Comparison of ENCODE assay signal across 23 cellular contexts in genomic region chr10:77084431-77085144, GRCh38.
DNase-seq lines count a peak whose midpoint lies in the region; ATAC-seq and TF ChIP-seq lines count a peak whose summit lies in the region.
"Had no signal": no experiment of that assay in that cellular context is flagged by ENCODE, and none has a peak within 500 bp of the region (broad histone marks: within the 10 kb centered on the region; RNA-seq: fewer than 3 reads in every experiment).

No MANE protein-coding gene starts in this region.

- H3K4me3 ChIP-seq in fibroblast of villous mesenchyme (ENCODE audit: low read depth, low read length) (no peak overlapping the region), transverse colon (no peak overlapping the region)
- H3K4me3 ChIP-seq: SK-N-MC had no signal

- WGBS in transverse colon (ENCODE audit: low coverage in 1 of 2), 2 donors: 63 to 73% methylated on average over 1 to 12 of the region's 12 CpGs

- peak overlapping the region; percentile 23 for H3K27ac ChIP-seq in cingulate gyrus (ENCODE audit: low read depth, low read length)
- peak overlapping the region in 3 of 4 donors; percentile 12 to 72 (median 72) for H3K27ac ChIP-seq in transverse colon
- H3K27ac ChIP-seq: brain microvascular endothelial cell, C4-2B, KMS-11, SK-N-MC had no signal

- ATAC-seq in GM21576 (IDR thresholded peaks at IDR 0.05; ENCODE audit: unreplicated experiment): no peak
- ATAC-seq: activated T-cell treated with anti-CD3 and anti-CD28 coated beads, Interleukin-2, amount 50 U/mL, for 4 hours; esophagus mucosa; stimulated activated naive CD8-positive, alpha-beta T cell treated with anti-CD3 and anti-CD28 coated beads, Interleukin-15, amount 100 ng/mL, for 72 hours had no signal

- peak; percentile 21 for DNase-seq in fibroblast of villous mesenchyme (ENCODE audit: low read depth)
- peak; percentile 46 for DNase-seq in occipital lobe (lab: John Stamatoyannopoulos, UW)
- peak; percentile 20 for DNase-seq in transverse colon
- no peak for DNase-seq in middle frontal gyrus (ENCODE audit: extremely low spot score, low spot score)
- DNase-seq in NCI-H2196 (lab: John Stamatoyannopoulos, UW; ENCODE audit: unreplicated experiment): no peak
- DNase-seq: activated CD4-positive, CD25-positive, alpha-beta regulatory T cell treated with anti-CD3 and anti-CD28 coated beads, Interleukin-2, amount 50 U/mL, for 72 hours; activated naive CD4-positive, alpha-beta T cell; activated T-cell treated with anti-CD3 and anti-CD28 coated beads, Interleukin-2, amount 50 U/mL, for 4 hours; brain microvascular endothelial cell; effector CD8-positive, alpha-beta T cell; glutamatergic neuron; kidney glomerular epithelial cell; NCI-H146; NCI-H524 treated with DMSO at 0.1 percent for 48 hours; nucleus accumbens; stimulated activated CD4-positive, alpha-beta T cell treated with anti-CD3 and anti-CD28 coated beads, Interleukin-12 subunit alpha, Interleukin-12 subunit beta, amount 100 ng/mL, for 4 hours; stimulated activated naive CD8-positive, alpha-beta T cell treated with anti-CD3 and anti-CD28 coated beads, Interleukin-15, amount 100 ng/mL, for 72 hours had no signal

- no peak for TF ChIP-seq POLR2A in transverse colon (IDR thresholded peaks at IDR 0.05)

- H3K4me1 ChIP-seq in transverse colon: peaks cover 0 to 14% (median 1%) of the 10 kb centered on the region in 4 donors

- no peaks in the 10 kb centered on the region for H3K9me3 ChIP-seq in transverse colon

- no peaks in the 10 kb centered on the region for H3K36me3 ChIP-seq in transverse colon
- H3K36me3 ChIP-seq: brain microvascular endothelial cell had no signal

- H3K27me3 ChIP-seq in transverse colon: no peaks in the 10 kb centered on the region
- H3K27me3 ChIP-seq: brain microvascular endothelial cell had no signal

- in situ Hi-C loops in transverse colon (cut with MboI; ENCODE audit: low pct_ligation_motif_present in 1 of 4, low pct_unique_long_range_greater_than_20kb in 1 of 4, low sequenced_read_pairs in 3 of 4): no loop called here

- TF ChIP-seq CTCF in fibroblast of villous mesenchyme (IDR thresholded peaks at IDR 0.05; ENCODE audit: insufficient read depth, low read depth, low read length): no peak
- no peak for TF ChIP-seq CTCF in transverse colon (IDR thresholded peaks at IDR 0.05)

- peak; percentile 19 for TF ChIP-seq EP300 in transverse colon (IDR thresholded peaks at IDR 0.05; ENCODE audit: low read depth)

- intact Hi-C loops in transverse colon (cut with DNase I; ENCODE audit: low total_unique reads): no loop called here

Comparison
In these comparisons a context has a peak if more than half of its experiments do, and no peak if none do; other contexts are left out.
1. DNase-seq: peak in fibroblast of villous mesenchyme (single experiment), occipital lobe (single experiment) and transverse colon (single experiment); none in middle frontal gyrus (single experiment) and NCI-H2196 (single experiment).